Comparison of ENCODE assay signal across 28 cellular contexts in genomic region chr16:65469116-65469515, GRCh38.
"Had no signal": no experiment of that assay in that cellular context is flagged by ENCODE, and none has a peak within 500 bp of the region (broad histone marks: within the 10 kb centered on the region; RNA-seq: fewer than 3 reads in every experiment).

No MANE protein-coding gene starts in this region.

- H3K36me3 ChIP-seq: adrenal gland, breast epithelium, cardiac muscle cell, colonic mucosa, gastrocnemius medialis, heart right ventricle had no signal

- H3K4me3 ChIP-seq: adrenal gland, breast epithelium, cardiac muscle cell, colonic mucosa, gastrocnemius medialis, heart right ventricle, hepatocyte had no signal

- DNase-seq: activated CD4-positive, alpha-beta T cell treated with anti-CD3 and anti-CD28 coated beads for 1 hour; activated CD4-positive, alpha-beta T cell treated with anti-CD3 and anti-CD28 coated beads for 4 hours; activated CD4-positive, alpha-beta T cell treated with anti-CD3 and anti-CD28 coated beads, Interleukin-2, amount 10 ng/mL, durations not matched to agents 7 days and 5 days; activated CD4-positive, alpha-beta T cell treated with anti-CD3 and anti-CD28 coated beads, Interleukin-2, amount 50 U/mL, for 4 hours; activated CD8-positive, alpha-beta memory T cell treated with anti-CD3 and anti-CD28 coated beads for 24 hours; activated CD8-positive, alpha-beta T cell treated with anti-CD3 and anti-CD28 coated beads for 36 hours; activated effector memory CD4-positive, alpha-beta T cell treated with Interleukin-2 at 50 U/mL for 16 hours; activated gamma-delta T cell treated with Interleukin-2 at 50 U/mL for 16 hours; activated naive CD4-positive, alpha-beta T cell treated with anti-CD3 and anti-CD28 coated beads, Interleukin-2, amount 50 U/mL, for 16 hours; activated naive CD4-positive, alpha-beta T cell treated with Interleukin-2 at 50 U/mL for 16 hours; activated T-cell treated with anti-CD3 and anti-CD28 coated beads, Interleukin-2, amount 50 U/mL, for 4 hours; adrenal gland; amygdala; aorta; central memory CD4-positive, alpha-beta T cell; cerebellar nuclear complex; colonic mucosa; effector CD8-positive, alpha-beta T cell; foreskin keratinocyte; gastrocnemius medialis; glutamatergic neuron; heart right ventricle; T-helper 2 cell had no signal

- H3K27ac ChIP-seq: adrenal gland, breast epithelium, cardiac muscle cell, colonic mucosa, epithelial cell of prostate, foreskin keratinocyte, gastrocnemius medialis, heart right ventricle, hepatocyte, VCaP had no signal

- H3K27me3 ChIP-seq: adrenal gland, breast epithelium, cardiac muscle cell, colonic mucosa, gastrocnemius medialis, hepatocyte had no signal

- H3K4me1 ChIP-seq: adrenal gland, breast epithelium, colonic mucosa, foreskin keratinocyte, gastrocnemius medialis, heart right ventricle had no signal

- H3K9me3 ChIP-seq: adrenal gland, breast epithelium, colonic mucosa, gastrocnemius medialis, heart right ventricle had no signal
